In genomic region chr14:104298458-104298857, GRCh38 we compare ENCODE assay signal across 23 cellular contexts.
"Had no signal": no experiment of that assay in that cellular context is flagged by ENCODE, and none has a peak within 500 bp of the region (broad histone marks: within the 10 kb centered on the region; RNA-seq: fewer than 3 reads in every experiment).

No MANE protein-coding gene starts in this region.

- H3K4me1 ChIP-seq: ascending aorta, gastroesophageal sphincter, psoas muscle, tibial nerve had no signal

- H3K4me3 ChIP-seq: adrenal gland, ascending aorta, cardiac muscle cell, gastroesophageal sphincter, pancreas, psoas muscle, tibial nerve had no signal

- H3K27ac Mint-ChIP-seq: activated naive CD4-positive, alpha-beta T cell treated with anti-CD3 and anti-CD28 coated beads for 36 hours; activated naive CD8-positive, alpha-beta T cell treated with anti-CD3 and anti-CD28 coated beads for 36 hours; activated T-cell treated with anti-CD3 and anti-CD28 coated beads, Interleukin-2, amount 50 U/mL, for 72 hours; brain; effector memory CD8-positive, alpha-beta T cell; nephron; T-cell had no signal

- H3K27ac ChIP-seq: ascending aorta, cardiac muscle cell, gastroesophageal sphincter, neutrophil, pancreas, psoas muscle, tibial nerve had no signal

- DNase-seq: activated CD4-positive, alpha-beta T cell treated with anti-CD3 and anti-CD28 coated beads for 4 hours; activated CD4-positive, alpha-beta T cell treated with anti-CD3 and anti-CD28 coated beads, Interleukin-2, amount 50 U/mL, for 4 hours; activated naive CD4-positive, alpha-beta T cell treated with anti-CD3 and anti-CD28 coated beads for 36 hours; activated naive CD8-positive, alpha-beta T cell treated with anti-CD3 and anti-CD28 coated beads for 36 hours; activated T-cell treated with anti-CD3 and anti-CD28 coated beads for 4 hours; activated T-cell treated with anti-CD3 and anti-CD28 coated beads, Interleukin-2, amount 50 U/mL, for 72 hours; cortex of kidney; effector memory CD8-positive, alpha-beta T cell; erythroblast; hippocampal formation; stimulated activated CD4-positive, alpha-beta T cell treated with anti-CD3 and anti-CD28 coated beads, Interleukin-2, amount 100 ng/mL, for 48 hours; stimulated activated naive CD4-positive, alpha-beta T cell treated with Interleukin-2 at 50 U/mL for 16 hours; T-cell had no signal

- H3K9me3 ChIP-seq: adrenal gland, ascending aorta, gastroesophageal sphincter, neutrophil, pancreas, psoas muscle, tibial nerve had no signal

- H3K36me3 Mint-ChIP-seq: activated naive CD8-positive, alpha-beta T cell treated with anti-CD3 and anti-CD28 coated beads for 36 hours; brain; T-cell had no signal

- H3K9me3 Mint-ChIP-seq: activated naive CD4-positive, alpha-beta T cell treated with anti-CD3 and anti-CD28 coated beads for 36 hours; activated naive CD8-positive, alpha-beta T cell treated with anti-CD3 and anti-CD28 coated beads for 36 hours; nephron; T-cell had no signal

- H3K27me3 ChIP-seq: adrenal gland, ascending aorta, cardiac muscle cell, neutrophil, pancreas had no signal

- H3K36me3 ChIP-seq: adrenal gland, ascending aorta, cardiac muscle cell, gastroesophageal sphincter, neutrophil, pancreas, tibial nerve had no signal

- H3K4me3 Mint-ChIP-seq: activated naive CD4-positive, alpha-beta T cell treated with anti-CD3 and anti-CD28 coated beads for 36 hours; activated naive CD8-positive, alpha-beta T cell treated with anti-CD3 and anti-CD28 coated beads for 36 hours; activated T-cell treated with anti-CD3 and anti-CD28 coated beads, Interleukin-2, amount 50 U/mL, for 72 hours; brain; effector memory CD8-positive, alpha-beta T cell; nephron; T-cell had no signal

- H3K4me1 Mint-ChIP-seq: activated naive CD8-positive, alpha-beta T cell treated with anti-CD3 and anti-CD28 coated beads for 36 hours had no signal
